ENCODE assay signal across 25 cellular contexts in the genomic region with DNA sequence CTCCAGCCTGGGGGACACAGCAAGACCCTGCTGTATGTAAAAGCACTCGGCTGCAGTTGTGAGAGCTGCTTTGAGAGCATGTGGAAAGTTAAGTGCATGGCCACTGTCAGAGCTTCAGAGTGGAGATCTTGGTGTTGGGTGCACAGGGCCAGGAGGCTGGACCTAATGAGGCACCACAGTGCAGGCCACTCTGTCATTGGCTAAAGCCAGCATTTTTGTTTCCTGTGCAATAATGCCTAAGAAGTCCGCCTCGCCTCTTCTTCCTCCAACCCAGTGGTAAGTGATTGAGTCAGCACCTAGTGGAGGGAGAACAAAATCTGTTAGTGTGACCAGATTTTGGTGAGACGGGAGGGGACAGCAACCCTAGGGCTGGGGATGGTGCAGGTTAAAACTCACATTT.
DNase-seq lines count a peak whose midpoint lies in the region; ATAC-seq and TF ChIP-seq lines count a peak whose summit lies in the region.
"Had no signal": no experiment of that assay in that cellular context is flagged by ENCODE, and none has a peak within 500 bp of the region (broad histone marks: within the 10 kb centered on the region; RNA-seq: fewer than 3 reads in every experiment).

No MANE protein-coding gene starts in this region.

- H3K4me3 Mint-ChIP-seq in dendritic cell treated with granulocyte-macrophage colony-stimulating factor and Interleukin-4, amounts not matched to agents 40 ng/mL and 50 ng/mL, for 4 days, result peak overlapping the region; percentile 23
- H3K4me3 Mint-ChIP-seq: activated CD8-positive, alpha-beta T cell treated with anti-CD3 and anti-CD28 coated beads for 36 hours; activated naive CD8-positive, alpha-beta T cell treated with anti-CD3 and anti-CD28 coated beads, Interleukin-2, amount 10 ng/mL, durations not matched to agents 7 days and 5 days; CD8-positive, alpha-beta T cell; immature natural killer cell; neural crest cell; T-helper 17 cell had no signal

- DNase-seq in MV-4-11 (lab: John Stamatoyannopoulos, UW) (peak; percentile 53), left lung (peak in 1 of 2 donors; percentile 33), sciatic nerve (ENCODE audit: low spot score) (no peak), NCI-H524 (lab: John Stamatoyannopoulos, UW) (no peak), DMS53 treated with DMSO at 0.1 percent for 48 hours (lab: John Stamatoyannopoulos, UW; ENCODE audit: unreplicated experiment) (no peak), OCI-LY7 (ENCODE audit: low spot score) (no peak)
- DNase-seq in effector CD4-positive, alpha-beta T cell, result no peak
- DNase-seq: activated CD4-positive, alpha-beta T cell treated with anti-CD3 and anti-CD28 coated beads for 1 hour; activated CD8-positive, alpha-beta T cell treated with anti-CD3 and anti-CD28 coated beads for 36 hours; activated naive CD8-positive, alpha-beta T cell treated with anti-CD3 and anti-CD28 coated beads, Interleukin-2, amount 10 ng/mL, durations not matched to agents 7 days and 5 days; CD8-positive, alpha-beta T cell; central memory CD4-positive, alpha-beta T cell; esophagus squamous epithelium; foreskin melanocyte; hypothalamus; immature natural killer cell; NCI-H1092 treated with DMSO at 0.1 percent for 48 hours; NCI-H2029; NCI-H226; stimulated activated naive CD4-positive, alpha-beta T cell; T-helper 17 cell had no signal

- H3K4me3 ChIP-seq in left lung, result no peak overlapping the region
- no peak overlapping the region for H3K4me3 ChIP-seq in OCI-LY7 (ENCODE audit: low read depth, low read length, poor library complexity, severe bottlenecking)
- H3K4me3 ChIP-seq: esophagus squamous epithelium, thoracic aorta had no signal

- TF ChIP-seq CTCF in left lung (IDR thresholded peaks at IDR 0.05) (no peak), OCI-LY7 (conservative IDR thresholded peaks at IDR 0.05; ENCODE audit: low read length) (no peak)

- intact Hi-C loops in dendritic cell treated with granulocyte-macrophage colony-stimulating factor and Interleukin-4, amounts not matched to agents 40 ng/mL and 50 ng/mL, for 4 days (cut with micrococcal nuclease), result no loop called here
- intact Hi-C loops in left lung (cut with DNase I) (no loop called here), sciatic nerve (cut with DNase I) (no loop called here), OCI-LY7 (cut with micrococcal nuclease; ENCODE audit: unreplicated experiment) (no loop called here)

- CTCF ChIA-PET in OCI-LY7 (lab: Charles Lee; ENCODE audit: unreplicated experiment), result interaction anchor here (0.6 kb wide), 1 partner anchor 550 kb away, joined by 5 read pairs; no protein-coding TSS in a partner anchor

- H3K27me3 ChIP-seq in left lung, result no peaks in the 10 kb centered on the region
- H3K27me3 ChIP-seq: esophagus squamous epithelium had no signal

- H3K9me3 Mint-ChIP-seq in dendritic cell treated with granulocyte-macrophage colony-stimulating factor and Interleukin-4, amounts not matched to agents 40 ng/mL and 50 ng/mL, for 4 days, result no peaks in the 10 kb centered on the region
- H3K9me3 Mint-ChIP-seq: activated naive CD8-positive, alpha-beta T cell treated with anti-CD3 and anti-CD28 coated beads, Interleukin-2, amount 10 ng/mL, durations not matched to agents 7 days and 5 days; CD8-positive, alpha-beta T cell; neural crest cell had no signal

- no peak overlapping the region for H2AFZ ChIP-seq in OCI-LY7 (ENCODE audit: low read length)

- H3K27me3 Mint-ChIP-seq in dendritic cell treated with granulocyte-macrophage colony-stimulating factor and Interleukin-4, amounts not matched to agents 40 ng/mL and 50 ng/mL, for 4 days, result no peaks in the 10 kb centered on the region
- H3K27me3 Mint-ChIP-seq: activated CD8-positive, alpha-beta T cell treated with anti-CD3 and anti-CD28 coated beads for 36 hours; T-helper 17 cell had no signal

- H4K20me1 ChIP-seq in OCI-LY7 (ENCODE audit: insufficient read depth, low read length), result no peaks in the 10 kb centered on the region

- H3K4me1 Mint-ChIP-seq in dendritic cell treated with granulocyte-macrophage colony-stimulating factor and Interleukin-4, amounts not matched to agents 40 ng/mL and 50 ng/mL, for 4 days (ENCODE audit: low read depth), result peaks cover 89% of the 10 kb centered on the region
- H3K4me1 Mint-ChIP-seq: immature natural killer cell, neural crest cell, T-helper 17 cell had no signal

- peaks cover 0 to 48% of the 10 kb centered on the region in 2 donors for H3K36me3 ChIP-seq in left lung
- H3K36me3 ChIP-seq in OCI-LY7 (ENCODE audit: insufficient read depth, low read length), result no peaks in the 10 kb centered on the region

- peak overlapping the region; percentile 94 for H3K27ac Mint-ChIP-seq in dendritic cell treated with granulocyte-macrophage colony-stimulating factor and Interleukin-4, amounts not matched to agents 40 ng/mL and 50 ng/mL, for 4 days
- H3K27ac Mint-ChIP-seq: activated CD8-positive, alpha-beta T cell treated with anti-CD3 and anti-CD28 coated beads for 36 hours; activated naive CD8-positive, alpha-beta T cell treated with anti-CD3 and anti-CD28 coated beads, Interleukin-2, amount 10 ng/mL, durations not matched to agents 7 days and 5 days; activated T-helper 2 cell treated with anti-CD3 and anti-CD28 coated beads, Interferon-gamma antibody, Interleukin-2, Interleukin-4, amounts not matched to agents 10 μg/mL and 5 μg/mL and 100 μg/mL, durations not matched to agents 14 hours and 24 hours and 36 hours; CD8-positive, alpha-beta T cell; immature natural killer cell; T-helper 17 cell had no signal

- no peaks in the 10 kb centered on the region for H3K9me2 ChIP-seq in OCI-LY7 (ENCODE audit: insufficient read depth, low read length)

- peak; percentile 47 for ATAC-seq in left lung
- peak; percentile 44 for ATAC-seq in sciatic nerve
- ATAC-seq: activated CD8-positive, alpha-beta T cell treated with anti-CD3 and anti-CD28 coated beads for 36 hours; CD8-positive, alpha-beta T cell; T-helper 17 cell had no signal

- no peaks in the 10 kb centered on the region for H3K79me2 ChIP-seq in OCI-LY7 (ENCODE audit: insufficient read depth, low read depth, low read length)

- H3K36me3 Mint-ChIP-seq in dendritic cell treated with granulocyte-macrophage colony-stimulating factor and Interleukin-4, amounts not matched to agents 40 ng/mL and 50 ng/mL, for 4 days (ENCODE audit: low read depth), result peaks cover 40% of the 10 kb centered on the region

- H3K9me3 ChIP-seq in left lung (peaks cover 0 to 14% of the 10 kb centered on the region in 2 donors), OCI-LY7 (ENCODE audit: low read length) (no peaks in the 10 kb centered on the region)
- H3K9me3 ChIP-seq: esophagus squamous epithelium had no signal

- H3K4me2 ChIP-seq in OCI-LY7 (ENCODE audit: low read length), result no peak overlapping the region

- peak overlapping the region in 1 of 2 donors; percentile 24 for H3K27ac ChIP-seq in left lung
- no peak overlapping the region for H3K27ac ChIP-seq in OCI-LY7 (ENCODE audit: low read depth, low read length, poor library complexity, severe bottlenecking)
- H3K27ac ChIP-seq: thoracic aorta had no signal

- POLR2A ChIA-PET in OCI-LY7 (lab: Charles Lee), result interaction anchor here (0.7 kb wide), 1 partner anchor 10 kb away, joined by 3 read pairs; no protein-coding TSS in a partner anchor

- H3K4me1 ChIP-seq in left lung (peaks cover 0 to 33% of the 10 kb centered on the region in 2 donors), OCI-LY7 (ENCODE audit: insufficient read depth, low read length, poor library complexity, severe bottlenecking) (peaks cover 11% of the 10 kb centered on the region)
- H3K4me1 ChIP-seq: esophagus squamous epithelium had no signal

- no TSS peak for BruUV-seq in OCI-LY7 (replicated peaks; lab: Mats Ljungman, UMichigan)
